Comparison of ENCODE assay signal across 13 cellular contexts in the genomic region with DNA sequence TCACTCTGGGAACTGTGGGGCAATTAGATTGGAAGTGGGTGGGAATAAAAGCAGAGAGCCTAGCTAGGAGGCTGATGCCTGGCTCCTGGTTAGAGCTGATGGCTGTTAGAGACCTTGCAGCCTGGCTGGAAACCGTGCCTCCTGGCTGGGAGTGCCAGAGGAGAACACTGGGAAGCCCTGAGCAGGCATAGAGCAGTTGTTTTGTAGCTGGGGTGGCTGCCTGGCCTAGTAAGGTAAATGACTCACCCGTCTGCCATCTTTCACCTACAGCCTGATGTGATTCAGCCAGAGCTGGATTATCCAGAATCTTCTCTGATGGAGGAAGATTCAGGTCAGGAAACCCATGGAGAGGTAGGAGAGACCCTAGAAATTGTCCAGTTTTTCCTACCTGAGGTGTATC. TPM values are rescaled to one million over a fixed set of nuclear protein-coding genes. Genes with fewer than 3 reads are reported as not detected.
DNase-seq lines count a peak whose midpoint lies in the region; ATAC-seq, FAIRE-seq and TF ChIP-seq lines count a peak whose summit lies in the region.
"Had no signal": no experiment of that assay in that cellular context is flagged by ENCODE, and none has a peak within 500 bp of the region (broad histone marks: within the 10 kb centered on the region; RNA-seq: fewer than 3 reads in every experiment).

No MANE protein-coding gene starts in this region.

- H3K4me3 ChIP-seq in heart right ventricle (no peak overlapping the region), keratinocyte (ENCODE audit: control insufficient read depth in 2 of 3, extremely low read depth in 1 of 3, insufficient read depth in 2 of 3, low read depth in 1 of 3, low read length in 3 of 3) (no peak overlapping the region), A673 (ENCODE audit: low read depth, low read length, poor library complexity, severe bottlenecking) (no peak overlapping the region)
- H3K4me3 ChIP-seq: esophagus muscularis mucosa, neural progenitor cell had no signal

- H3K27me3 ChIP-seq in heart right ventricle (no peaks in the 10 kb centered on the region), keratinocyte (ENCODE audit: control insufficient read depth, extremely low read depth, insufficient read depth, low read length) (no peaks in the 10 kb centered on the region), A673 (replicated peaks; ENCODE audit: insufficient read depth, low read depth, low read length, poor library complexity) (no peaks in the 10 kb centered on the region)
- H3K27me3 ChIP-seq: esophagus muscularis mucosa, neural progenitor cell had no signal

- CTCF ChIA-PET in A673 (lab: Charles Lee) = no interaction called here

- no TSS peak for BruUV-seq in A673 (replicated peaks; lab: Mats Ljungman, UMichigan)

- H3K79me2 ChIP-seq in keratinocyte (ENCODE audit: control insufficient read depth, insufficient read depth, low read length) = peaks cover 14% of the 10 kb centered on the region

- peak overlapping the region; percentile 48 for H3K9ac ChIP-seq in keratinocyte (ENCODE audit: control insufficient read depth, extremely low read depth, insufficient read depth, low read length)
- H3K9ac ChIP-seq: neural progenitor cell had no signal

- H2AFZ ChIP-seq in keratinocyte (ENCODE audit: control insufficient read depth, low read length) = peak overlapping the region; percentile 89
- H2AFZ ChIP-seq: neural progenitor cell had no signal

- H4K20me1 ChIP-seq in keratinocyte (ENCODE audit: control insufficient read depth, extremely low read depth, insufficient read depth, low read length) = no peaks in the 10 kb centered on the region

- intact Hi-C loops in heart right ventricle (cut with DNase I) = loop anchor here in 4 of 10 donors (10.0 kb wide), 2 partner anchors 62 to 232 kb away; a partner anchor contains a TSS
- intact Hi-C loops in cardiac septum (cut with DNase I) = no loop called here
- intact Hi-C loops in A673 (cut with micrococcal nuclease; ENCODE audit: unreplicated experiment) = loop anchor here (10.0 kb wide), 1 partner anchor 232 kb away; no protein-coding TSS in a partner anchor

- peak in 5 of 8 donors; percentile 45 to 75 (median 68) for ATAC-seq in heart right ventricle

- H3K9me3 ChIP-seq in heart right ventricle (no peaks in the 10 kb centered on the region), keratinocyte (ENCODE audit: control insufficient read depth, low read depth, low read length) (no peaks in the 10 kb centered on the region), A673 (ENCODE audit: low read depth, low read length, poor library complexity, severe bottlenecking) (no peaks in the 10 kb centered on the region)
- H3K9me3 ChIP-seq: esophagus muscularis mucosa had no signal

- peak; percentile 96 for FAIRE-seq in keratinocyte (lab: Jason Lieb, UNC)
- FAIRE-seq: kidney had no signal

- peak overlapping the region; percentile 33 for H3K4me2 ChIP-seq in keratinocyte (ENCODE audit: control insufficient read depth, extremely low read depth, insufficient read depth, low read depth, low read length)
- H3K4me2 ChIP-seq: neural progenitor cell had no signal

- dilution Hi-C loops in keratinocyte (cut with MboI; ENCODE audit: extremely low pct_ligation_motif_present, low sequenced_read_pairs) = no loop called here

- no peak for TF ChIP-seq CTCF in heart right ventricle (IDR thresholded peaks at IDR 0.05)
- TF ChIP-seq CTCF in keratinocyte (optimal IDR thresholded peaks at IDR 0.05 in 1 of 3, IDR thresholded peaks at IDR 0.05 in 1 of 3, conservative IDR thresholded peaks at IDR 0.05 in 1 of 3; ENCODE audit: extremely low read depth in 1 of 3, insufficient read depth in 2 of 3, low read length in 3 of 3) = no peak
- TF ChIP-seq CTCF in A673 (conservative IDR thresholded peaks at IDR 0.05; ENCODE audit: low read depth, low read length) = no peak

- H3K36me3 ChIP-seq in heart right ventricle (peaks cover 0 to 32% (median 20%) of the 10 kb centered on the region in 9 donors), keratinocyte (ENCODE audit: control insufficient read depth in 2 of 2, extremely low read depth in 1 of 2, insufficient read depth in 2 of 2, low read length in 2 of 2) (peaks cover 8 to 13% of the 10 kb centered on the region in 2 experiments), A673 (ENCODE audit: insufficient read depth, low read length, poor library complexity, severe bottlenecking) (peaks cover 18% of the 10 kb centered on the region)
- H3K36me3 ChIP-seq: neural progenitor cell had no signal

- WGBS in heart right ventricle, 2 donors = 72 to 87% methylated on average over 2 of the region's 2 CpGs

- DNase-seq in heart right ventricle (no peak), cardiac septum (ENCODE audit: low spot score) (no peak), astrocyte of the hippocampus (ENCODE audit: low read depth, low spot score) (peak; percentile 75), keratinocyte (ENCODE audit: low read depth, low spot score) (no peak), ureter (ENCODE audit: low spot score) (peak; percentile 53), A673 (ENCODE audit: low spot score) (no peak), globus pallidus (ENCODE audit: low spot score) (no peak)
- DNase-seq in stimulated activated CD4-positive, alpha-beta T cell treated with anti-CD3 and anti-CD28 coated beads, Interleukin-12 subunit alpha, Interleukin-12 subunit beta, amount 100 ng/mL, for 4 hours = no peak
- DNase-seq: activated CD8-positive, alpha-beta memory T cell treated with anti-CD3 and anti-CD28 coated beads, Interleukin-2, amount 50 U/mL, for 4 hours; kidney; NCI-H2081 had no signal

- peaks cover 3 to 31% (median 19%) of the 10 kb centered on the region in 9 donors for H3K4me1 ChIP-seq in heart right ventricle
- H3K4me1 ChIP-seq in keratinocyte (ENCODE audit: control insufficient read depth, extremely low read depth, insufficient read depth, low read length) = peaks cover 20% of the 10 kb centered on the region
- no peaks in the 10 kb centered on the region for H3K4me1 ChIP-seq in A673 (ENCODE audit: insufficient read depth, low read length, poor library complexity, severe bottlenecking)

- no peaks in the 10 kb centered on the region for H3K9me1 ChIP-seq in keratinocyte (ENCODE audit: control insufficient read depth, extremely low read depth, insufficient read depth, low read length)

- POLR2A ChIA-PET in A673 (lab: Charles Lee; ENCODE audit: low non-redundant PET) = no interaction called here

- H3K27ac ChIP-seq in heart right ventricle (peak overlapping the region in 4 of 10 donors; percentile 1 to 48 (median 18)), keratinocyte (ENCODE audit: control insufficient read depth, insufficient read depth, low read length) (peak overlapping the region; percentile 71), A673 (ENCODE audit: low read depth, low read length, poor library complexity, severe bottlenecking) (no peak overlapping the region)
- H3K27ac ChIP-seq: neural progenitor cell had no signal

RNA-seq across cellular contexts. Expression of a gene that starts 6.1 kb away (rescaled TPM):
- total RNA-seq in heart right ventricle (100 to 1,000 TPM; 296 to 412 (median 358) TPM), cardiac septum (271 TPM), ureter (104 TPM), A673 (2021) (107 and 119 TPM in 2 replicates)
- polyA plus RNA-seq in heart right ventricle (100 to 1,000 TPM; 614 to 963 TPM), keratinocyte (140 to 174 TPM (median 161 TPM) in 3 replicates)
- polyA plus RNA-seq in keratinocyte (2011; ENCODE audit: low read depth) = 54.9 TPM
- 168 and 172 TPM in 2 replicates for polyA plus RNA-seq in keratinocyte (2011; cell fraction: cytosol; rRNA removed)
- 47.2 and 47.5 TPM in 2 replicates for polyA plus RNA-seq in keratinocyte (2011; cell fraction: nucleus; rRNA removed)
- 144 and 189 TPM in 2 replicates for polyA plus RNA-seq in keratinocyte (2012; ENCODE audit: low replicate concordance)
- polyA minus RNA-seq in keratinocyte = 57.8 to 120 TPM (median 116 TPM) in 3 replicates
- 164 TPM for polyA minus RNA-seq in keratinocyte (2011; cell fraction: cytosol; rRNA and poly(A)+ RNA removed)
- polyA minus RNA-seq in keratinocyte (2011; cell fraction: nucleus; rRNA and poly(A)+ RNA removed) = 17.3 and 18.8 TPM in 2 replicates

RNA-seq across cellular contexts. Expression of a gene that starts 6.4 kb away (rescaled TPM):
- total RNA-seq in heart right ventricle (10 to 100 TPM; 15.1 to 23.9 (median 19.3) TPM), cardiac septum (17.1 TPM), ureter (21.8 TPM), A673 (2021) (19.8 and 23.6 TPM in 2 replicates)
- polyA plus RNA-seq in heart right ventricle (10 to 100 TPM; 37.6 to 46.7 TPM), keratinocyte (11.1 to 16.6 TPM (median 11.4 TPM) in 3 replicates)
- polyA plus RNA-seq in keratinocyte (2011; ENCODE audit: low read depth) = 10.0 TPM
- polyA plus RNA-seq in keratinocyte (2011; cell fraction: cytosol; rRNA removed) = 11.3 and 15.4 TPM in 2 replicates
- polyA plus RNA-seq in keratinocyte (2011; cell fraction: nucleus; rRNA removed) = 9.9 and 11.7 TPM in 2 replicates
- polyA plus RNA-seq in keratinocyte (2012; ENCODE audit: low replicate concordance) = 11.3 and 13.0 TPM in 2 replicates
- 4.0 to 7.0 TPM (median 4.2 TPM) in 3 replicates for polyA minus RNA-seq in keratinocyte
- polyA minus RNA-seq in keratinocyte (2011; cell fraction: cytosol; rRNA and poly(A)+ RNA removed) = 12.3 TPM
- polyA minus RNA-seq in keratinocyte (2011; cell fraction: nucleus; rRNA and poly(A)+ RNA removed) = 1.1 and 3.3 TPM in 2 replicates

RNA-seq across cellular contexts. Expression of a gene that starts 53.4 kb away (rescaled TPM):
- total RNA-seq in heart right ventricle = not detected
- polyA plus RNA-seq in heart right ventricle = under 1 TPM; 0.07 to 0.15 TPM
- not detected for total RNA-seq in cardiac septum
- not detected in 3 replicates for polyA plus RNA-seq in keratinocyte
- not detected for polyA plus RNA-seq in keratinocyte (2011; ENCODE audit: low read depth)
- polyA plus RNA-seq in keratinocyte (2011; cell fraction: cytosol; rRNA removed) = not detected in 2 replicates
- not detected in 2 replicates for polyA plus RNA-seq in keratinocyte (2011; cell fraction: nucleus; rRNA removed)
- polyA plus RNA-seq in keratinocyte (2012; ENCODE audit: low replicate concordance) = 0.08 TPM in 1 of 2 replicates, not detected in the other
- not detected in 3 replicates for polyA minus RNA-seq in keratinocyte
- not detected for polyA minus RNA-seq in keratinocyte (2011; cell fraction: cytosol; rRNA and poly(A)+ RNA removed)
- not detected in 2 replicates for polyA minus RNA-seq in keratinocyte (2011; cell fraction: nucleus; rRNA and poly(A)+ RNA removed)
- total RNA-seq in ureter = not detected
- not detected in 2 replicates for total RNA-seq in A673 (2021)

Comparison
In these comparisons a context has a peak if more than half of its experiments do, and no peak if none do; other contexts are left out.
1. DNase-seq: peak in astrocyte of the hippocampus (single experiment) and ureter (single experiment); none in heart right ventricle (0 of 2), cardiac septum (single experiment), keratinocyte (single experiment), A673 (single experiment), stimulated activated CD4-positive, alpha-beta T cell treated with anti-CD3 and anti-CD28 coated beads, Interleukin-12 subunit alpha, Interleukin-12 subunit beta, amount 100 ng/mL, for 4 hours (single experiment) and globus pallidus (single experiment).